ENCODE assay signal across 1 cellular context in the genomic region with DNA sequence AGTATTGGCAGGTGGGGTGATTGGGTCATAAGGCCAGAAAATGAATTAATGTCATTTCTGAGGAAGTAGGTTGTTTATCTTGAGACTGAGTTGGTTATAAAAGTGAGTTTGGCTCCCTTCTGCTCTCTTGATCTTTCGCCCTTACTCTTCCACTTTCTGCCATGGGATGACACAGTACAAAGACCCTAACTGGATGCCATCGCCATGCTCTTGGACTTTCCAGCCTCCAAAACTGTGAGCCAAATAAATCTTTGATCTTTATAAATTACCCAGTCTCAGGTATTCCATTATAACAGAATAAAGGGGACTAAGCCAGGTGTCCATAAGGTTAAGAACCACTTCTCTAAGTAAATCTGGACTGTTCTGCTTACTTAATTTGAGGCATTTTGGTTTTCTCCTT.
TF ChIP-seq lines count a peak whose summit lies in the region.

No MANE protein-coding gene starts in this region.

TF ChIP-seq in GM23338, 12 proteins besides CTCF, POLR2A, EP300 and RAD21 (continued from another document):
- TF ChIP-seq ZNF462 (CRISPR knock-in tag; IDR thresholded peaks at IDR 0.05) (no peak), EZH2phosphoT487 (IDR thresholded peaks at IDR 0.05; ENCODE audit: unreplicated experiment) (no peak)
- TF ChIP-seq, protein P1, sequence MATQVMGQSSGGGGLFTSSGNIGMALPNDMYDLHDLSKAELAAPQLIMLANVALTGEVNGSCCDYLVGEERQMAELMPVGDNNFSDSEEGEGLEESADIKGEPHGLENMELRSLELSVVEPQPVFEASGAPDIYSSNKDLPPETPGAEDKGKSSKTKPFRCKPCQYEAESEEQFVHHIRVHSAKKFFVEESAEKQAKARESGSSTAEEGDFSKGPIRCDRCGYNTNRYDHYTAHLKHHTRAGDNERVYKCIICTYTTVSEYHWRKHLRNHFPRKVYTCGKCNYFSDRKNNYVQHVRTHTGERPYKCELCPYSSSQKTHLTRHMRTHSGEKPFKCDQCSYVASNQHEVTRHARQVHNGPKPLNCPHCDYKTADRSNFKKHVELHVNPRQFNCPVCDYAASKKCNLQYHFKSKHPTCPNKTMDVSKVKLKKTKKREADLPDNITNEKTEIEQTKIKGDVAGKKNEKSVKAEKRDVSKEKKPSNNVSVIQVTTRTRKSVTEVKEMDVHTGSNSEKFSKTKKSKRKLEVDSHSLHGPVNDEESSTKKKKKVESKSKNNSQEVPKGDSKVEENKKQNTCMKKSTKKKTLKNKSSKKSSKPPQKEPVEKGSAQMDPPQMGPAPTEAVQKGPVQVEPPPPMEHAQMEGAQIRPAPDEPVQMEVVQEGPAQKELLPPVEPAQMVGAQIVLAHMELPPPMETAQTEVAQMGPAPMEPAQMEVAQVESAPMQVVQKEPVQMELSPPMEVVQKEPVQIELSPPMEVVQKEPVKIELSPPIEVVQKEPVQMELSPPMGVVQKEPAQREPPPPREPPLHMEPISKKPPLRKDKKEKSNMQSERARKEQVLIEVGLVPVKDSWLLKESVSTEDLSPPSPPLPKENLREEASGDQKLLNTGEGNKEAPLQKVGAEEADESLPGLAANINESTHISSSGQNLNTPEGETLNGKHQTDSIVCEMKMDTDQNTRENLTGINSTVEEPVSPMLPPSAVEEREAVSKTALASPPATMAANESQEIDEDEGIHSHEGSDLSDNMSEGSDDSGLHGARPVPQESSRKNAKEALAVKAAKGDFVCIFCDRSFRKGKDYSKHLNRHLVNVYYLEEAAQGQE (IDR thresholded peaks at IDR 0.05; ENCODE audit: unreplicated experiment): no peak
